In genomic region chr10:114893248-114893647, GRCh38 we compare ENCODE assay signal across 30 cellular contexts. TPM values are rescaled to one million over a fixed set of nuclear protein-coding genes. Genes with fewer than 3 reads are reported as not detected.
DNase-seq lines count a peak whose midpoint lies in the region; TF ChIP-seq lines count a peak whose summit lies in the region.
"Had no signal": no experiment of that assay in that cellular context is flagged by ENCODE, and none has a peak within 500 bp of the region (broad histone marks: within the 10 kb centered on the region; RNA-seq: fewer than 3 reads in every experiment).

No MANE protein-coding gene starts in this region.

- DNase-seq in NCI-H82 (lab: John Stamatoyannopoulos, UW) (peak; percentile 26), NCI-H82 treated with DMSO at 0.1 percent for 48 hours (lab: John Stamatoyannopoulos, UW; ENCODE audit: unreplicated experiment) (no peak), NB4 (ENCODE audit: low read depth) (peak; percentile 21), SJCRH30 (peak; percentile 44 to 77), mesendoderm (peak; percentile 21), medulla oblongata (ENCODE audit: extremely low spot score) (no peak), GM10266 (ENCODE audit: extremely low spot score) (no peak), NCI-H510A treated with DMSO at 0.1 percent for 48 hours (lab: John Stamatoyannopoulos, UW) (no peak)
- DNase-seq: activated CD4-positive, alpha-beta memory T cell treated with anti-CD3 and anti-CD28 coated beads, Interleukin-2, amount 10 ng/mL, durations not matched to agents 7 days and 5 days; activated CD8-positive, alpha-beta memory T cell treated with anti-CD3 and anti-CD28 coated beads, Interleukin-2, amount 50 U/mL, for 4 hours; activated naive CD4-positive, alpha-beta T cell treated with Interleukin-2 at 50 U/mL for 16 hours; AML-193; CD4-positive, alpha-beta T cell; central memory CD4-positive, alpha-beta T cell; effector memory CD8-positive, alpha-beta T cell; islet precursor cell; KBM-7; left ventricle myocardium inferior; NCI-H1105 treated with DMSO at 0.1 percent for 48 hours; NCI-H187 treated with DMSO at 0.1 percent for 48 hours; posterior cingulate gyrus; stimulated activated CD4-positive, alpha-beta T cell treated with anti-CD3 and anti-CD28 coated beads, Interleukin-2, amount 100 ng/mL, for 24 hours; stimulated activated CD8-positive, alpha-beta memory T cell treated with anti-CD3 and anti-CD28 coated beads, Interleukin-4, amount 100 ng/mL, for 48 hours; stimulated activated naive CD8-positive, alpha-beta T cell treated with anti-CD3 and anti-CD28 coated beads, Interleukin-15, amount 100 ng/mL, for 72 hours had no signal

- H3K9ac ChIP-seq in mesendoderm (ENCODE audit: low read length): no peak overlapping the region

- H2BK120ac ChIP-seq in mesendoderm (ENCODE audit: low read depth, low read length): no peak overlapping the region

- no peak overlapping the region for H3K4me2 ChIP-seq in mesendoderm (ENCODE audit: low read length)
- H3K4me2 ChIP-seq: GM23338, smooth muscle cell had no signal

- H3K18ac ChIP-seq in mesendoderm (ENCODE audit: low read length): no peak overlapping the region

- no peaks in the 10 kb centered on the region for H3K4me1 ChIP-seq in SJCRH30
- H3K4me1 ChIP-seq in mesendoderm (ENCODE audit: control insufficient read depth, low read depth, low read length): peaks cover 5% of the 10 kb centered on the region
- H3K4me1 ChIP-seq: left ventricle myocardium inferior, right atrium auricular region, vagina had no signal

- H3K9me3 ChIP-seq in SJCRH30 (replicated peaks): no peaks in the 10 kb centered on the region
- H3K9me3 ChIP-seq: left ventricle myocardium inferior, neutrophil, right atrium auricular region, thoracic aorta, vagina had no signal

- TF ChIP-seq CTCF in NB4 (IDR thresholded peaks at IDR 0.05; ENCODE audit: low read depth, low read length) (no peak), GM10266 (IDR thresholded peaks at IDR 0.05; ENCODE audit: control insufficient read depth, insufficient read depth, low read depth, missing control alignments) (no peak)

- no peak overlapping the region for H3K23ac ChIP-seq in mesendoderm (ENCODE audit: low read length)

- H2AK5ac ChIP-seq in mesendoderm (ENCODE audit: low read length): no peak overlapping the region

- H3K27me3 ChIP-seq in SJCRH30 (no peaks in the 10 kb centered on the region), mesendoderm (ENCODE audit: insufficient read depth, low read length, poor library complexity) (no peaks in the 10 kb centered on the region)
- H3K27me3 ChIP-seq: neutrophil, right atrium auricular region, vagina had no signal

- no peak overlapping the region for H3K4ac ChIP-seq in mesendoderm (ENCODE audit: low read depth, low read length)

- H3K4me3 ChIP-seq in NB4 (ENCODE audit: low read depth, low read length) (no peak overlapping the region), SJCRH30 (peak overlapping the region; percentile 46), mesendoderm (ENCODE audit: low read length) (no peak overlapping the region)
- H3K4me3 ChIP-seq: GM23338, left ventricle myocardium inferior, right atrium auricular region, smooth muscle cell, thoracic aorta, vagina had no signal

- H2BK15ac ChIP-seq in mesendoderm (replicated peaks; ENCODE audit: low read depth): no peak overlapping the region

- TF ChIP-seq POLR2A in NB4 (IDR thresholded peaks at IDR 0.05; ENCODE audit: extremely low read depth, insufficient read length): no peak

- H3K56ac ChIP-seq in mesendoderm (ENCODE audit: low read length): no peak overlapping the region

- no CpG with 5 or more reads among the region's 5 CpGs for WGBS in mesendoderm (ENCODE audit: extremely low coverage, insufficient coverage, low lambda C conversion rate)

- no peak overlapping the region for H4K8ac ChIP-seq in mesendoderm (ENCODE audit: low read depth, low read length)

- no peaks in the 10 kb centered on the region for H3K79me1 ChIP-seq in mesendoderm (ENCODE audit: low read length)

- H3K36me3 ChIP-seq in SJCRH30: no peaks in the 10 kb centered on the region
- H3K36me3 ChIP-seq in mesendoderm (ENCODE audit: control insufficient read depth, insufficient read depth, low read length): no peaks in the 10 kb centered on the region
- H3K36me3 ChIP-seq: left ventricle myocardium inferior, neutrophil, right atrium auricular region, thoracic aorta, vagina had no signal

- no peak overlapping the region for H4K5ac ChIP-seq in mesendoderm (ENCODE audit: low read length)

- no peak overlapping the region for H3K27ac ChIP-seq in SJCRH30
- H3K27ac ChIP-seq in mesendoderm (ENCODE audit: low read depth, low read length): no peak overlapping the region
- H3K27ac ChIP-seq: left ventricle myocardium inferior, neutrophil, right atrium auricular region, thoracic aorta, vagina had no signal

- no peak overlapping the region for H2BK5ac ChIP-seq in mesendoderm (ENCODE audit: low read length)

- H3K79me2 ChIP-seq in mesendoderm (ENCODE audit: control insufficient read depth, insufficient read depth, low read length): no peaks in the 10 kb centered on the region

RNA-seq across cellular contexts. Expression of gene TRUB1, which starts 44.7 kb away (rescaled TPM):
- 24.4 and 29.7 TPM in 2 replicates for total RNA-seq in SJCRH30 (2014; rRNA removed; shearing (Covaris generic))
- polyA plus RNA-seq in mesendoderm (2013, experiment 1 of 2): 19.0 TPM
- polyA plus RNA-seq in mesendoderm (2013, experiment 2 of 2): 19.6 TPM

Comparison
In these comparisons a context has a peak if more than half of its experiments do, and no peak if none do; other contexts are left out.
1. DNase-seq: peak in NCI-H82 (single experiment), NB4 (single experiment), SJCRH30 (2 of 2) and mesendoderm (single experiment); none in NCI-H82 treated with DMSO at 0.1 percent for 48 hours (single experiment), medulla oblongata (single experiment), GM10266 (single experiment) and NCI-H510A treated with DMSO at 0.1 percent for 48 hours (single experiment).